ENCODE assay signal across 1 cellular context in genomic region chr15:45048784-45049631, GRCh38.
A peak's percentile ranks its signal among the peaks of the same experiment; 100 is the strongest.
TF ChIP-seq lines count a peak whose summit lies in the region.

No MANE protein-coding gene starts in this region.

TF ChIP-seq in K562, 482 proteins besides CTCF, POLR2A, EP300 and RAD21 (continued from another document and continues in another):
- TF ChIP-seq ZNF398 (CRISPR knock-in tag; IDR thresholded peaks at IDR 0.05) = no peak
- TF ChIP-seq ZBTB5 (IDR thresholded peaks at IDR 0.05) = no peak
- no peak for TF ChIP-seq SRSF7 (optimal IDR thresholded peaks at IDR 0.05; ENCODE audit: low read depth, low read length)
- peak; percentile 70 for TF ChIP-seq STAT5A (IDR thresholded peaks at IDR 0.05; ENCODE audit: borderline replicate concordance, low read length)
- TF ChIP-seq FOXO4 (CRISPR knock-in tag; IDR thresholded peaks at IDR 0.05) = no peak
- TF ChIP-seq POLR2G (IDR thresholded peaks at IDR 0.05; ENCODE audit: low read depth, low read length) = no peak
- TF ChIP-seq FOXK1 (CRISPR knock-in tag; IDR thresholded peaks at IDR 0.05; ENCODE audit: borderline replicate concordance) = no peak
- TF ChIP-seq SMAD2 (IDR thresholded peaks at IDR 0.05; ENCODE audit: low read depth, low read length) = no peak
- peak; percentile 57; the same call in 1 of the 2 replicates for TF ChIP-seq IRF9 (tag; IDR thresholded peaks at IDR 0.05)
- no peak for TF ChIP-seq FUS (optimal IDR thresholded peaks at IDR 0.05; ENCODE audit: low read depth, low read length)
- no peak; the same call in 1 of the 2 replicates for TF ChIP-seq ATF3 (IDR thresholded peaks at IDR 0.05)
- no peak for TF ChIP-seq ATF3 (CRISPR knock-in tag; conservative IDR thresholded peaks at IDR 0.05)
- TF ChIP-seq SMARCE1 (IDR thresholded peaks at IDR 0.05) = peak; percentile 97
- TF ChIP-seq ZNF347 (CRISPR knock-in tag; IDR thresholded peaks at IDR 0.05; ENCODE audit: low read depth) = no peak
- TF ChIP-seq RFX1 (IDR thresholded peaks at IDR 0.05) = peak; percentile 71
- TF ChIP-seq ZNF232 (CRISPR knock-in tag; IDR thresholded peaks at IDR 0.05) = no peak
- TF ChIP-seq MITF (IDR thresholded peaks at IDR 0.05) = no peak
- no peak for TF ChIP-seq ZNF561 (CRISPR knock-in tag; conservative IDR thresholded peaks at IDR 0.05)
- TF ChIP-seq ELF4 (CRISPR knock-in tag; IDR thresholded peaks at IDR 0.05) = no peak
- peak; percentile 93 for TF ChIP-seq FOXJ2 (tag; IDR thresholded peaks at IDR 0.05)
- peak; percentile 66; the same call in 1 of the 2 replicates for TF ChIP-seq PKNOX1 (IDR thresholded peaks at IDR 0.05)
- TF ChIP-seq UBTF (IDR thresholded peaks at IDR 0.05; ENCODE audit: borderline replicate concordance in 1 of 2, low read depth in 2 of 2, low read length in 2 of 2) = peak in 1 of 2 experiments; percentile 55; a peak in 1 of 4 replicates
- no peak for TF ChIP-seq PTBP1 (IDR thresholded peaks at IDR 0.05; ENCODE audit: low read depth, low read length)
- TF ChIP-seq EHMT2 (IDR thresholded peaks at IDR 0.05) = no peak
- no peak for TF ChIP-seq COPS2 (conservative IDR thresholded peaks at IDR 0.05)
- 0 out of 2 replicates have a peak, but pooled peaks have one; percentile 47 for TF ChIP-seq PHTF2 (CRISPR knock-in tag; IDR thresholded peaks at IDR 0.05)
- peak; percentile 70 for TF ChIP-seq ZBTB7A (IDR thresholded peaks at IDR 0.05; ENCODE audit: borderline replicate concordance, control insufficient read depth, low read depth, low read length)
- TF ChIP-seq TEAD2 (tag; IDR thresholded peaks at IDR 0.05) = no peak
- no peak for TF ChIP-seq HDGF (IDR thresholded peaks at IDR 0.05)
- no peak for TF ChIP-seq BRD9 (IDR thresholded peaks at IDR 0.05; ENCODE audit: low read depth, partially characterized antibody)
- TF ChIP-seq TEAD1 (CRISPR knock-in tag; IDR thresholded peaks at IDR 0.05) = peak; percentile 54 to 95; a peak in 3 of 4 replicates
- TF ChIP-seq TEAD4 (IDR thresholded peaks at IDR 0.05; ENCODE audit: low read length) = peak; percentile 91
- TF ChIP-seq TEAD4 (CRISPR knock-in tag; IDR thresholded peaks at IDR 0.05; ENCODE audit: borderline replicate concordance) = no peak
- no peak for TF ChIP-seq TAF15 (IDR thresholded peaks at IDR 0.05; ENCODE audit: low read depth, low read length)
- peak; percentile 78 to 83 for TF ChIP-seq NRF1 (conservative IDR thresholded peaks at IDR 0.05 in 1 of 2, IDR thresholded peaks at IDR 0.05 in 1 of 2)
- no peak for TF ChIP-seq E2F4 (CRISPR knock-in tag; IDR thresholded peaks at IDR 0.05; ENCODE audit: low read depth)
- no peak for TF ChIP-seq MCM2 (IDR thresholded peaks at IDR 0.05; ENCODE audit: low read depth)
- no peak for TF ChIP-seq ZNF699 (CRISPR knock-in tag; IDR thresholded peaks at IDR 0.05; ENCODE audit: insufficient replicate concordance)
- TF ChIP-seq ZNF311 (CRISPR knock-in tag; IDR thresholded peaks at IDR 0.05) = no peak
- TF ChIP-seq CUX1 (CRISPR knock-in tag; IDR thresholded peaks at IDR 0.05) = no peak
- TF ChIP-seq PRMT5 (CRISPR knock-in tag; IDR thresholded peaks at IDR 0.05) = no peak
- TF ChIP-seq CBFA2T2 (conservative IDR thresholded peaks at IDR 0.05) = peak; percentile 96
- no peak for TF ChIP-seq FOXA3 (CRISPR knock-in tag; conservative IDR thresholded peaks at IDR 0.05 in 1 of 2, IDR thresholded peaks at IDR 0.05 in 1 of 2)
- TF ChIP-seq ZNF165 (CRISPR knock-in tag; IDR thresholded peaks at IDR 0.05; ENCODE audit: borderline replicate concordance) = no peak
- TF ChIP-seq ATF7 (IDR thresholded peaks at IDR 0.05) = peak; percentile 86
- TF ChIP-seq MAFG (tag; conservative IDR thresholded peaks at IDR 0.05) = no peak
- no peak for TF ChIP-seq TCF7L2 (IDR thresholded peaks at IDR 0.05; ENCODE audit: low read depth, low read length)
- TF ChIP-seq ZNF717 (CRISPR knock-in tag; IDR thresholded peaks at IDR 0.05) = no peak
- peak; percentile 95 for TF ChIP-seq SMARCA4 (IDR thresholded peaks at IDR 0.05)
- no peak for TF ChIP-seq ETS2 (tag; IDR thresholded peaks at IDR 0.05; ENCODE audit: borderline replicate concordance, poor library complexity, severe bottlenecking)
- TF ChIP-seq HMG20A (CRISPR knock-in tag; conservative IDR thresholded peaks at IDR 0.05) = no peak
- no peak for TF ChIP-seq ZSCAN32 (CRISPR knock-in tag; IDR thresholded peaks at IDR 0.05)
- TF ChIP-seq SRSF9 (IDR thresholded peaks at IDR 0.05; ENCODE audit: borderline replicate concordance, low read depth, low read length) = no peak
